ENCODE assay signal across 39 cellular contexts in genomic region chr11:5131584-5132335, GRCh38. TPM values are rescaled to one million over a fixed set of nuclear protein-coding genes. Genes with fewer than 3 reads are reported as not detected.
"Had no signal": no experiment of that assay in that cellular context is flagged by ENCODE, and none has a peak within 500 bp of the region (broad histone marks: within the 10 kb centered on the region; RNA-seq: fewer than 3 reads in every experiment).

No MANE protein-coding gene starts in this region.

- DNase-seq: Kasumi-1, MG63, MM.1S, MV-4-11, NCI-H1048, NCI-H1092, NCI-H1092 treated with DMSO at 0.1 percent for 48 hours, NCI-H1105, NCI-H1105 treated with DMSO at 0.1 percent for 48 hours, NCI-H1417, NCI-H1417 treated with DMSO at 0.1 percent for 48 hours, NCI-H1436, NCI-H1436 treated with DMSO at 0.1 percent for 48 hours, NCI-H146, NCI-H1694, NCI-H1694 treated with DMSO at 0.1 percent for 48 hours, NCI-H187, NCI-H187 treated with DMSO at 0.1 percent for 48 hours, NCI-H1930, NCI-H2029, NCI-H2029 treated with DMSO at 0.1 percent for 48 hours, NCI-H2081, NCI-H2081 treated with DMSO at 0.1 percent for 48 hours, NCI-H2107, NCI-H2171, NCI-H2171 treated with DMSO at 0.1 percent for 48 hours, NCI-H2227 treated with DMSO at 0.1 percent for 48 hours, NCI-H226, NCI-H345, NCI-H446, NCI-H446 treated with DMSO at 0.1 percent for 48 hours, NCI-H510A, NCI-H510A treated with DMSO at 0.1 percent for 48 hours, NCI-H524, NCI-H524 treated with DMSO at 0.1 percent for 48 hours had no signal

- H3K9me3 ChIP-seq: MG63 had no signal

- H3K36me3 ChIP-seq: MG63 had no signal

- H3K4me3 ChIP-seq: MG63 had no signal

- H3K27me3 ChIP-seq: MG63 had no signal

RNA-seq across cellular contexts. Expression of gene OR52A5, which starts 6.4 kb away (rescaled TPM):
- total RNA-seq: LHCN-M2, M059J, MCF 10A, NCI-H460 had no signal

RNA-seq across cellular contexts. Expression of gene OR52A1, which starts 22.8 kb away (rescaled TPM):
- total RNA-seq: LHCN-M2, M059J, MCF 10A, NCI-H460 had no signal
